Comparison of ENCODE assay signal across 14 cellular contexts in the genomic region with DNA sequence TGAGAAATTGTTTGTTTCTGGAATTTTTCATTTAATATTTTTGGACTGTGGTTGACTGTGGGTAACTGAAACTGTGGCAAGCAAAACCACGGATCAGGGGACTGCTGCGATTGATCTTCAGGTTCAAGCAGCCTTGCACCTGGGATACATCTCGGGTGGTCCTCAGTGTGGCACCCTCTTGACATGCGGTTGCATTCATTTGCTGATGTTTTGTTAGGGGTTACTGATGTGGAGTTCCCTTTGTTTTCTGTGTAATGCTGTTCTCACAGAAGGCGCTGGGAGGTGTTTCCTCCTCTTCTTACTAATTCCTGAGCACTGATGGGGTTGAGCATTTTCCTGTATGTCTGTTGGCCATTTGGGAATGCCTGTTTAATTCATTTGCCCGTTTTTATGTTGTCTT.
A peak's percentile ranks its signal among the peaks of the same experiment; 100 is the strongest.
DNase-seq lines count a peak whose midpoint lies in the region; ATAC-seq and TF ChIP-seq lines count a peak whose summit lies in the region.
"Had no signal": no experiment of that assay in that cellular context is flagged by ENCODE, and none has a peak within 500 bp of the region (broad histone marks: within the 10 kb centered on the region; RNA-seq: fewer than 3 reads in every experiment).

No MANE protein-coding gene starts in this region.

- TF ChIP-seq POLR2A in ovary (IDR thresholded peaks at IDR 0.05), result no peak

- H3K79me2 ChIP-seq in neural progenitor cell (ENCODE audit: low read depth), result peaks cover 99% of the 10 kb centered on the region

- H3F3A ChIP-seq in neural progenitor cell (ENCODE audit: low read depth), result peaks cover 26% of the 10 kb centered on the region

- H3K27me3 ChIP-seq in endodermal cell (ENCODE audit: control insufficient read depth, insufficient read depth, low read length, poor library complexity, severe bottlenecking), result no peaks in the 10 kb centered on the region
- no peaks in the 10 kb centered on the region for H3K27me3 ChIP-seq in neural progenitor cell
- H3K27me3 ChIP-seq in ovary, result no peaks in the 10 kb centered on the region
- H3K27me3 ChIP-seq: testis had no signal

- no peak overlapping the region for H2AFZ ChIP-seq in neural progenitor cell (replicated peaks)

- H3K27ac Mint-ChIP-seq in endodermal cell (peak overlapping the region; percentile 92), neural progenitor cell (peak overlapping the region; percentile 54)
- H3K27ac Mint-ChIP-seq: activated naive CD4-positive, alpha-beta T cell treated with anti-CD3 and anti-CD28 coated beads for 36 hours had no signal

- H3K36me3 Mint-ChIP-seq in endodermal cell (ENCODE audit: low read depth) (peaks cover 25% of the 10 kb centered on the region), neural progenitor cell (peaks cover 10% of the 10 kb centered on the region)

- 17 to 42% methylated on average over 3 to 6 of the region's 6 CpGs for WGBS in endodermal cell (ENCODE audit: insufficient coverage in 1 of 2, insufficient read length in 1 of 2), 2 experiments
- 69 to 81% (median 72%) methylated on average over 6 of the region's 6 CpGs for WGBS in ovary, 3 donors

- H3K4me3 Mint-ChIP-seq in endodermal cell (no peak overlapping the region), neural progenitor cell (peak overlapping the region; percentile 27)
- H3K4me3 Mint-ChIP-seq: activated naive CD4-positive, alpha-beta T cell treated with anti-CD3 and anti-CD28 coated beads for 36 hours had no signal

- H3K4me3 ChIP-seq in endodermal cell (ENCODE audit: low read length) (no peak overlapping the region), neural progenitor cell (no peak overlapping the region), ovary (no peak overlapping the region)
- H3K4me3 ChIP-seq: testis had no signal

- DNase-seq in GM13976 (ENCODE audit: low spot score) (peak; percentile 46), NCI-H69 (lab: John Stamatoyannopoulos, UW) (peak; percentile 21), endodermal cell (peak; percentile 70), neural progenitor cell (ENCODE audit: low spot score) (peak; percentile 82), inferior parietal cortex (ENCODE audit: extremely low spot score) (no peak), ovary (no peak)
- DNase-seq: activated naive CD4-positive, alpha-beta T cell treated with anti-CD3 and anti-CD28 coated beads for 36 hours; midbrain; NCI-H2171 treated with DMSO at 0.1 percent for 48 hours; stimulated activated CD4-positive, alpha-beta T cell treated with anti-CD3 and anti-CD28 coated beads, Interleukin-15, amount 100 ng/mL, for 24 hours; testis had no signal

- intact Hi-C loops in ovary (cut with DNase I), result no loop called here

- ATAC-seq in GM18517 (IDR thresholded peaks at IDR 0.05; ENCODE audit: unreplicated experiment), result no peak
- no peak for ATAC-seq in GM18873 (IDR thresholded peaks at IDR 0.05; ENCODE audit: low FRiP score, unreplicated experiment)
- ATAC-seq: SK-N-SH treated with all-trans-retinoic acid at 6 μM for 48 hours had no signal

- no peaks in the 10 kb centered on the region for H3K9me3 ChIP-seq in endodermal cell (ENCODE audit: control insufficient read depth, low read length)
- no peaks in the 10 kb centered on the region for H3K9me3 ChIP-seq in neural progenitor cell (ENCODE audit: low read depth)
- H3K9me3 ChIP-seq in ovary, result no peaks in the 10 kb centered on the region
- H3K9me3 ChIP-seq: testis had no signal

- H3K9ac ChIP-seq in endodermal cell (ENCODE audit: extremely low read depth, low read length, poor library complexity, severe bottlenecking) (no peak overlapping the region), neural progenitor cell (no peak overlapping the region)

- H3K27me3 Mint-ChIP-seq in endodermal cell (ENCODE audit: insufficient read depth), result no peaks in the 10 kb centered on the region
- no peaks in the 10 kb centered on the region for H3K27me3 Mint-ChIP-seq in neural progenitor cell (ENCODE audit: insufficient read depth, low read depth)

- H3K9me3 Mint-ChIP-seq in endodermal cell, result no peaks in the 10 kb centered on the region
- H3K9me3 Mint-ChIP-seq in neural progenitor cell, result no peaks in the 10 kb centered on the region
- H3K9me3 Mint-ChIP-seq: activated naive CD4-positive, alpha-beta T cell treated with anti-CD3 and anti-CD28 coated beads for 36 hours had no signal

- peaks cover 91% of the 10 kb centered on the region for H4K20me1 ChIP-seq in neural progenitor cell (ENCODE audit: low read depth)

- TF ChIP-seq EP300 in ovary (IDR thresholded peaks at IDR 0.05), result no peak

- peaks cover 39% of the 10 kb centered on the region for H3K4me1 Mint-ChIP-seq in endodermal cell
- H3K4me1 Mint-ChIP-seq in neural progenitor cell, result peaks cover 54% of the 10 kb centered on the region

- TF ChIP-seq CTCF in GM13976 (IDR thresholded peaks at IDR 0.05; ENCODE audit: borderline replicate concordance, control extremely low read depth, extremely low read depth, insufficient read depth, missing control alignments), result no peak
- TF ChIP-seq CTCF in endodermal cell (conservative IDR thresholded peaks at IDR 0.05), result no peak
- TF ChIP-seq CTCF in neural progenitor cell (IDR thresholded peaks at IDR 0.05), result no peak
- TF ChIP-seq CTCF in ovary (IDR thresholded peaks at IDR 0.05), result no peak

- in situ Hi-C loops in GM13976 (cut with MboI; ENCODE audit: low sequenced_read_pairs, unreplicated experiment), result no loop called here

- H3K36me3 ChIP-seq in endodermal cell (ENCODE audit: control insufficient read depth, insufficient read depth, low read length) (peaks cover 16% of the 10 kb centered on the region), neural progenitor cell (no peaks in the 10 kb centered on the region), ovary (no peaks in the 10 kb centered on the region)

- H3K4me2 ChIP-seq in neural progenitor cell, result peak overlapping the region; percentile 64

- peaks cover 22% of the 10 kb centered on the region for H3K4me1 ChIP-seq in endodermal cell (ENCODE audit: control insufficient read depth, insufficient read depth, low read length)
- H3K4me1 ChIP-seq in neural progenitor cell, result peaks cover 47% of the 10 kb centered on the region
- H3K4me1 ChIP-seq in ovary (ENCODE audit: insufficient read depth), result peaks cover 15% of the 10 kb centered on the region

- no peak overlapping the region for H3K27ac ChIP-seq in endodermal cell (ENCODE audit: low read depth, low read length)
- no peak overlapping the region for H3K27ac ChIP-seq in neural progenitor cell
- H3K27ac ChIP-seq in ovary, result no peak overlapping the region

Comparison
In these comparisons a context has a peak if more than half of its experiments do, and no peak if none do; other contexts are left out.
1. DNase-seq: peak in GM13976 (single experiment), NCI-H69 (single experiment), endodermal cell (single experiment) and neural progenitor cell (single experiment); none in inferior parietal cortex (single experiment) and ovary (0 of 5).